Comparison of ENCODE assay signal across 11 cellular contexts in genomic region chr21:34912022-34912933, GRCh38.
DNase-seq lines count a peak whose midpoint lies in the region; ATAC-seq, FAIRE-seq and TF ChIP-seq lines count a peak whose summit lies in the region.
"Had no signal": no experiment of that assay in that cellular context is flagged by ENCODE, and none has a peak within 500 bp of the region (broad histone marks: within the 10 kb centered on the region; RNA-seq: fewer than 3 reads in every experiment).

No MANE protein-coding gene starts in this region.

- peaks cover 0 to 4% of the 10 kb centered on the region in 2 donors for H3K9me3 Mint-ChIP-seq in activated naive CD4-positive, alpha-beta T cell treated with anti-CD3 and anti-CD28 coated beads, Interleukin-2, amount 50 U/mL, for 72 hours
- no peaks in the 10 kb centered on the region for H3K9me3 Mint-ChIP-seq in activated naive CD4-positive, alpha-beta T cell treated with anti-CD3 and anti-CD28 coated beads for 36 hours
- H3K9me3 Mint-ChIP-seq in astrocyte (ENCODE audit: unreplicated experiment), result no peaks in the 10 kb centered on the region
- H3K9me3 Mint-ChIP-seq in stimulated activated memory B cell treated with anti-CD40 and anti-IgM and Interleukin-4, amounts not matched to agents 10 μg/mL and 1 μg/mL and 100 μg/mL, for 72 hours, result no peaks in the 10 kb centered on the region
- H3K9me3 Mint-ChIP-seq: activated naive CD8-positive, alpha-beta T cell treated with anti-CD3 and anti-CD28 coated beads for 36 hours had no signal

- H2AFZ ChIP-seq in astrocyte (ENCODE audit: low read depth, low read length), result no peak overlapping the region

- H4K20me1 ChIP-seq in astrocyte (ENCODE audit: insufficient read depth, low read length), result no peaks in the 10 kb centered on the region

- CTCF ChIA-PET in activated naive CD4-positive, alpha-beta T cell treated with anti-CD3 and anti-CD28 coated beads for 36 hours (lab: Charles Lee), result no interaction called here

- H3K4me3 Mint-ChIP-seq in activated naive CD4-positive, alpha-beta T cell treated with anti-CD3 and anti-CD28 coated beads for 36 hours, result no peak overlapping the region
- peak overlapping the region; percentile 51 for H3K4me3 Mint-ChIP-seq in astrocyte (ENCODE audit: unreplicated experiment)
- peak overlapping the region; percentile 24 for H3K4me3 Mint-ChIP-seq in stimulated activated memory B cell treated with anti-CD40 and anti-IgM and Interleukin-4, amounts not matched to agents 10 μg/mL and 1 μg/mL and 100 μg/mL, for 72 hours
- H3K4me3 Mint-ChIP-seq: activated naive CD8-positive, alpha-beta T cell treated with anti-CD3 and anti-CD28 coated beads for 36 hours had no signal

- H3K79me2 ChIP-seq in astrocyte (ENCODE audit: insufficient read depth, low read length), result no peaks in the 10 kb centered on the region

- H3K27ac ChIP-seq in astrocyte (ENCODE audit: low read depth, low read length), result no peak overlapping the region

- H3K4me1 Mint-ChIP-seq in activated naive CD4-positive, alpha-beta T cell treated with anti-CD3 and anti-CD28 coated beads for 36 hours (ENCODE audit: low read depth), result peaks cover 68% of the 10 kb centered on the region
- H3K4me1 Mint-ChIP-seq in astrocyte (ENCODE audit: low read depth, unreplicated experiment), result peaks cover 36% of the 10 kb centered on the region
- H3K4me1 Mint-ChIP-seq in stimulated activated memory B cell treated with anti-CD40 and anti-IgM and Interleukin-4, amounts not matched to agents 10 μg/mL and 1 μg/mL and 100 μg/mL, for 72 hours, result peaks cover 72% of the 10 kb centered on the region

- no peak overlapping the region for H3K4me2 ChIP-seq in astrocyte (ENCODE audit: low read length)

- peak in 1 of 2 donors; percentile 31 for ATAC-seq in activated naive CD4-positive, alpha-beta T cell treated with anti-CD3 and anti-CD28 coated beads, Interleukin-2, amount 50 U/mL, for 72 hours
- peak; percentile 72 for ATAC-seq in stimulated activated memory B cell treated with anti-CD40 and anti-IgM and Interleukin-4, amounts not matched to agents 10 μg/mL and 1 μg/mL and 100 μg/mL, for 72 hours

- no peak overlapping the region for H3K9ac ChIP-seq in astrocyte (ENCODE audit: low read length)

- H3K4me3 ChIP-seq in astrocyte (ENCODE audit: insufficient read depth, low read depth, low read length), result no peak overlapping the region

- no peak for DNase-seq in activated naive CD4-positive, alpha-beta T cell treated with anti-CD3 and anti-CD28 coated beads, Interleukin-2, amount 50 U/mL, for 72 hours (ENCODE audit: low spot score in 2 of 2)
- DNase-seq in activated naive CD4-positive, alpha-beta T cell treated with anti-CD3 and anti-CD28 coated beads for 36 hours, result no peak
- DNase-seq in HTR-8/SVneo (ENCODE audit: insufficient read length, low spot score) (peak; percentile 40), astrocyte (ENCODE audit: low read depth) (no peak), KG1 (lab: John Stamatoyannopoulos, UW) (no peak), SHP77 (lab: John Stamatoyannopoulos, UW) (no peak), iPS-NIHi7 (ENCODE audit: extremely low spot score) (no peak)
- DNase-seq: activated naive CD8-positive, alpha-beta T cell treated with anti-CD3 and anti-CD28 coated beads for 36 hours; effector CD4-positive, alpha-beta T cell; stimulated activated naive CD4-positive, alpha-beta T cell treated with Interleukin-2 at 50 U/mL for 16 hours had no signal

- peaks cover 19% of the 10 kb centered on the region for H3K4me1 ChIP-seq in astrocyte (ENCODE audit: insufficient read depth, low read length)

- H3K9me3 ChIP-seq in astrocyte (ENCODE audit: insufficient read depth, low read depth, low read length), result no peaks in the 10 kb centered on the region

- no peak for TF ChIP-seq CTCF in astrocyte (IDR thresholded peaks at IDR 0.05; ENCODE audit: insufficient read depth, low read depth, low read length)

- no peaks in the 10 kb centered on the region for H3K27me3 Mint-ChIP-seq in activated naive CD4-positive, alpha-beta T cell treated with anti-CD3 and anti-CD28 coated beads for 36 hours (ENCODE audit: low read depth)
- H3K27me3 Mint-ChIP-seq in astrocyte (ENCODE audit: low read depth, unreplicated experiment), result no peaks in the 10 kb centered on the region
- no peaks in the 10 kb centered on the region for H3K27me3 Mint-ChIP-seq in stimulated activated memory B cell treated with anti-CD40 and anti-IgM and Interleukin-4, amounts not matched to agents 10 μg/mL and 1 μg/mL and 100 μg/mL, for 72 hours
- H3K27me3 Mint-ChIP-seq: activated naive CD8-positive, alpha-beta T cell treated with anti-CD3 and anti-CD28 coated beads for 36 hours had no signal

- no peaks in the 10 kb centered on the region for H3K36me3 ChIP-seq in astrocyte (ENCODE audit: insufficient read depth, low read length)

- peaks cover 6 to 32% of the 10 kb centered on the region in 2 donors for H3K36me3 Mint-ChIP-seq in activated naive CD4-positive, alpha-beta T cell treated with anti-CD3 and anti-CD28 coated beads, Interleukin-2, amount 50 U/mL, for 72 hours
- H3K36me3 Mint-ChIP-seq in activated naive CD4-positive, alpha-beta T cell treated with anti-CD3 and anti-CD28 coated beads for 36 hours (ENCODE audit: low read depth), result peaks cover 2% of the 10 kb centered on the region
- peaks cover 12% of the 10 kb centered on the region for H3K36me3 Mint-ChIP-seq in astrocyte (ENCODE audit: low read depth, unreplicated experiment)
- peaks cover 31% of the 10 kb centered on the region for H3K36me3 Mint-ChIP-seq in stimulated activated memory B cell treated with anti-CD40 and anti-IgM and Interleukin-4, amounts not matched to agents 10 μg/mL and 1 μg/mL and 100 μg/mL, for 72 hours

- FAIRE-seq in HTR-8/SVneo (lab: Jason Lieb, UNC) (peak; percentile 42), astrocyte (lab: Jason Lieb, UNC) (no peak)

- H3K27ac Mint-ChIP-seq in activated naive CD4-positive, alpha-beta T cell treated with anti-CD3 and anti-CD28 coated beads, Interleukin-2, amount 50 U/mL, for 72 hours, result peak overlapping the region; percentile 22 to 23
- H3K27ac Mint-ChIP-seq in activated naive CD4-positive, alpha-beta T cell treated with anti-CD3 and anti-CD28 coated beads for 36 hours, result no peak overlapping the region
- no peak overlapping the region for H3K27ac Mint-ChIP-seq in astrocyte (ENCODE audit: unreplicated experiment)
- H3K27ac Mint-ChIP-seq in stimulated activated memory B cell treated with anti-CD40 and anti-IgM and Interleukin-4, amounts not matched to agents 10 μg/mL and 1 μg/mL and 100 μg/mL, for 72 hours, result peak overlapping the region; percentile 70
- H3K27ac Mint-ChIP-seq: activated naive CD8-positive, alpha-beta T cell treated with anti-CD3 and anti-CD28 coated beads for 36 hours had no signal

- H3K27me3 ChIP-seq in astrocyte (ENCODE audit: insufficient read depth, low read length), result no peaks in the 10 kb centered on the region

- intact Hi-C loops in activated naive CD4-positive, alpha-beta T cell treated with anti-CD3 and anti-CD28 coated beads for 36 hours (cut with micrococcal nuclease), result no loop called here

Comparison
In these comparisons a context has a peak if more than half of its experiments do, and no peak if none do; other contexts are left out.
1. H3K27ac Mint-ChIP-seq: peak in activated naive CD4-positive, alpha-beta T cell treated with anti-CD3 and anti-CD28 coated beads, Interleukin-2, amount 50 U/mL, for 72 hours (2 of 2) and stimulated activated memory B cell treated with anti-CD40 and anti-IgM and Interleukin-4, amounts not matched to agents 10 μg/mL and 1 μg/mL and 100 μg/mL, for 72 hours (single experiment); none in activated naive CD4-positive, alpha-beta T cell treated with anti-CD3 and anti-CD28 coated beads for 36 hours (single experiment) and astrocyte (single experiment).